Comparison of ENCODE assay signal across 9 cellular contexts in the genomic region with DNA sequence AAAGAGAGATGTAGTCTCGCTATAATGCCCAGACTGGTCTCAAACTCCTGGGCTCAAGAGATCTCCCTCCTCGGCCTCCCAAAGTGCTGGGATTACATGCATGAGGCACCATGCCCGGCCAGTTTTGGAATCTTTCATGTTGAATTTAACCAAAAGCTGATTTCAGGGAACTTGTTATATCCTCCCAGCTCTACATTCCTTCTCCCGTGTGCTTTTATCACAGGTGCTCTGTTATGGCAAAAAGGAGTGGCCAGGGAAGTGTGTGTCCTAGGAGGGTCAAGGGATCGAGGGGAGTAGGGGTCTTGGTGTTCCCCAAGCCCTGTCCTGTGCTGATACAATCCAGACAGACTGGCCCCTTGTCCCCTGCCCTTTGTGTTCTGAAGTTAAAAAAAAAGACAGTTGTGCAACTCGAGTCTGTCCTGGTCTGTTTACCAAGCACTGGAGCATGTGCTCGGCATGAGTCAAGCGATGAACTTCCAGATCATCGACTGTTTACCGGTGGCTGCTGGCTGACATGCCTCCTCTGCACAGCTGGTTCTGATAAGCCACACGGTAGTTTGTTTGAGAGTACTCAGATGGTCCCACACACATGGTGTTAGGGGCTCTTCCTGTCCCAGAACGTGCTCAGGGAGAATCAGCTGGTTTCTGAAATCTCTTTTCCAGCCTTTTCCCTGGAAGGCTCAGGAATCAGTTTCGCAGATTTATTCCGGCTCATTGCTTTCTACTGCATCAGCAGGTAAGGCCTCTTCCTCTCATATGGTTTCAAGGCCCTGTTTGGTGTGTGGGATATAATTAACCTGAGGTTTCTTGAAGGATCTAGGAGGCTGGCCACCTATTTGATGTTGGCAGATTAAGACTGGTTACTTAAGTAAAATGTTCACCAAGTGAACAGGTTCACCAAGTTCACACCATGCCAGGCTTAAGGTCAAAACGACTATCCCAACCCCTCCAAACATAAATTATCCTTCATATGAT. TPM values are rescaled to one million over a fixed set of nuclear protein-coding genes. Genes with fewer than 3 reads are reported as not detected.
DNase-seq lines count a peak whose midpoint lies in the region; ATAC-seq, FAIRE-seq and TF ChIP-seq lines count a peak whose summit lies in the region.
"Had no signal": no experiment of that assay in that cellular context is flagged by ENCODE, and none has a peak within 500 bp of the region (broad histone marks: within the 10 kb centered on the region; RNA-seq: fewer than 3 reads in every experiment).

No MANE protein-coding gene starts in this region.

- peaks cover 21% of the 10 kb centered on the region for H3K4me1 Mint-ChIP-seq in activated T-cell treated with anti-CD3 and anti-CD28 coated beads, Interleukin-2, amount 50 U/mL, for 4 hours (ENCODE audit: low read depth)

- DNase-seq in ELF-1 (ENCODE audit: low read depth, low spot score) (peak; percentile 59), RCC 7860 (ENCODE audit: low spot score) (peak; percentile 57), fibroblast of the aortic adventitia (ENCODE audit: low read depth) (peak; percentile 88), renal cortical epithelial cell (ENCODE audit: low read depth) (peak; percentile 96), GDM1 (lab: John Stamatoyannopoulos, UW) (no peak)
- no peak for DNase-seq in stimulated activated CD4-positive, alpha-beta T cell treated with anti-CD3 and anti-CD28 coated beads, Interleukin-4, amount 100 ng/mL, for 4 hours
- no peak for DNase-seq in activated T-cell treated with anti-CD3 and anti-CD28 coated beads, Interleukin-2, amount 50 U/mL, for 4 hours

- H3K9me3 Mint-ChIP-seq in activated T-cell treated with anti-CD3 and anti-CD28 coated beads, Interleukin-2, amount 50 U/mL, for 4 hours, result no peaks in the 10 kb centered on the region

- peak; percentile 82 for FAIRE-seq in RCC 7860 (lab: Jason Lieb, UNC)

- H3K4me3 Mint-ChIP-seq in activated T-cell treated with anti-CD3 and anti-CD28 coated beads, Interleukin-2, amount 50 U/mL, for 4 hours, result no peak overlapping the region

- H3K4me3 ChIP-seq in fibroblast of the aortic adventitia (ENCODE audit: low read depth, low read length), result no peak overlapping the region
- H3K4me3 ChIP-seq: SK-N-MC had no signal

- ATAC-seq in HG02884 (IDR thresholded peaks at IDR 0.05; ENCODE audit: unreplicated experiment), result no peak
- no peak for ATAC-seq in activated T-cell treated with anti-CD3 and anti-CD28 coated beads, Interleukin-2, amount 50 U/mL, for 4 hours

- no peaks in the 10 kb centered on the region for H3K27me3 Mint-ChIP-seq in activated T-cell treated with anti-CD3 and anti-CD28 coated beads, Interleukin-2, amount 50 U/mL, for 4 hours (ENCODE audit: low read depth)

- no peak for TF ChIP-seq CTCF in fibroblast of the aortic adventitia (IDR thresholded peaks at IDR 0.05; ENCODE audit: insufficient read depth, low read length)

- H3K36me3 Mint-ChIP-seq in activated T-cell treated with anti-CD3 and anti-CD28 coated beads, Interleukin-2, amount 50 U/mL, for 4 hours (ENCODE audit: insufficient read depth), result no peaks in the 10 kb centered on the region

RNA-seq across cellular contexts. Expression of gene NAA20, which starts 52.6 kb away (rescaled TPM):
- total RNA-seq in fibroblast of the aortic adventitia (ENCODE audit: low replicate concordance) (19.3 and 49.3 TPM in 2 replicates), renal cortical epithelial cell (49.1 and 57.0 TPM in 2 replicates)
- 100 to 1,000 TPM; 115 to 121 (median 118) TPM for total RNA-seq in activated T-cell treated with anti-CD3 and anti-CD28 coated beads, Interleukin-2, amount 50 U/mL, for 4 hours

Comparison
In these comparisons a context has a peak if more than half of its experiments do, and no peak if none do; other contexts are left out.
1. DNase-seq: peak in ELF-1 (single experiment), RCC 7860 (single experiment), fibroblast of the aortic adventitia (single experiment) and renal cortical epithelial cell (single experiment); none in GDM1 (single experiment), stimulated activated CD4-positive, alpha-beta T cell treated with anti-CD3 and anti-CD28 coated beads, Interleukin-4, amount 100 ng/mL, for 4 hours (0 of 2) and activated T-cell treated with anti-CD3 and anti-CD28 coated beads, Interleukin-2, amount 50 U/mL, for 4 hours (single experiment).